ENCODE assay signal across 8 cellular contexts in genomic region chr11:130070829-130071205, GRCh38. TPM values are rescaled to one million over a fixed set of nuclear protein-coding genes. Genes with fewer than 3 reads are reported as not detected.
A peak's percentile ranks its signal among the peaks of the same experiment; 100 is the strongest.
DNase-seq lines count a peak whose midpoint lies in the region; ATAC-seq and TF ChIP-seq lines count a peak whose summit lies in the region.

No MANE protein-coding gene starts in this region.

- peaks cover 6% of the 10 kb centered on the region for H3K36me3 Mint-ChIP-seq in activated naive CD8-positive, alpha-beta T cell

- H3K4me1 ChIP-seq in HUES6 (ENCODE audit: control insufficient read depth, insufficient read depth, low read length) (peaks cover 16% of the 10 kb centered on the region), skeletal muscle satellite cell (ENCODE audit: control insufficient read depth, insufficient read depth, low read length) (peaks cover 22% of the 10 kb centered on the region)

- TF ChIP-seq CTCF in AG09309 (IDR thresholded peaks at IDR 0.05; ENCODE audit: control insufficient read depth, insufficient read depth, low read depth, low read length, missing control alignments), result no peak

- H3K9me3 ChIP-seq in HUES6 (ENCODE audit: control insufficient read depth, insufficient read depth, low read depth, low read length), result no peaks in the 10 kb centered on the region; the same call in 1 of the 2 replicates
- H3K9me3 ChIP-seq in skeletal muscle satellite cell (replicated peaks; ENCODE audit: low read length), result no peaks in the 10 kb centered on the region

- peaks cover 17% of the 10 kb centered on the region for H3K27me3 ChIP-seq in HUES6 (ENCODE audit: control insufficient read depth, insufficient read depth, low read length)
- H3K27me3 ChIP-seq in skeletal muscle satellite cell (ENCODE audit: control insufficient read depth, insufficient read depth, low read length), result no peaks in the 10 kb centered on the region

- H3K4me3 ChIP-seq in AG09309 (ENCODE audit: control insufficient read depth, low read depth, low read length), result peak overlapping the region; percentile 72
- H3K4me3 ChIP-seq in HUES6 (ENCODE audit: low read depth, low read length), result peak overlapping the region; percentile 94
- peak overlapping the region; percentile 99 for H3K4me3 ChIP-seq in skeletal muscle satellite cell (ENCODE audit: low read length)

- H3K9ac ChIP-seq in HUES6 (ENCODE audit: low read length), result peak overlapping the region; percentile 55
- peak overlapping the region; percentile 93 for H3K9ac ChIP-seq in skeletal muscle satellite cell (ENCODE audit: low read depth, low read length)

- H3K27me3 Mint-ChIP-seq in activated naive CD8-positive, alpha-beta T cell, result peaks cover 8% of the 10 kb centered on the region

- DNase-seq in AG09309 (ENCODE audit: low read depth) (no peak), hippocampal formation (lab: John Stamatoyannopoulos, UW) (peak; percentile 40 to 45), LoVo (ENCODE audit: low spot score) (no peak)

- H3K4me3 Mint-ChIP-seq in activated naive CD8-positive, alpha-beta T cell, result peak overlapping the region; percentile 91

- no peak overlapping the region for H3K27ac ChIP-seq in HUES6 (ENCODE audit: low read depth, low read length)

- peaks cover 20% of the 10 kb centered on the region for H3K4me1 Mint-ChIP-seq in activated naive CD8-positive, alpha-beta T cell (ENCODE audit: low read depth)

- H3K36me3 ChIP-seq in HUES6 (ENCODE audit: control insufficient read depth, insufficient read depth, low read length), result no peaks in the 10 kb centered on the region
- H3K36me3 ChIP-seq in skeletal muscle satellite cell (ENCODE audit: insufficient read depth, low read length), result no peaks in the 10 kb centered on the region

- H3K4me2 ChIP-seq in skeletal muscle satellite cell (ENCODE audit: low read length), result peak overlapping the region; percentile 79

- H3K9me3 Mint-ChIP-seq in activated naive CD8-positive, alpha-beta T cell (ENCODE audit: low read depth), result no peaks in the 10 kb centered on the region

- ATAC-seq in HG02970 (IDR thresholded peaks at IDR 0.05; ENCODE audit: low FRiP score, unreplicated experiment), result no peak
- no peak for ATAC-seq in GM21529 (IDR thresholded peaks at IDR 0.05; ENCODE audit: unreplicated experiment)

- H3K27ac Mint-ChIP-seq in activated naive CD8-positive, alpha-beta T cell, result no peak overlapping the region

RNA-seq across cellular contexts. Expression of gene APLP2, which starts 1.1 kb away (rescaled TPM):
- total RNA-seq in skeletal muscle satellite cell (2012; rRNA removed), result 231 and 283 TPM in 2 replicates

Comparison
In these comparisons a context has a peak if more than half of its experiments do, and no peak if none do; other contexts are left out.
1. DNase-seq: peak in hippocampal formation (2 of 2); none in AG09309 (single experiment) and LoVo (single experiment).
2. Peak in every context shown above with its lines, with median percentiles within 50 percentile points of each other: H3K4me3 ChIP-seq.